In genomic region chr6:168137024-168137423, GRCh38 we compare ENCODE assay signal across 27 cellular contexts. TPM values are rescaled to one million over a fixed set of nuclear protein-coding genes. Genes with fewer than 3 reads are reported as not detected.
DNase-seq lines count a peak whose midpoint lies in the region; ATAC-seq and TF ChIP-seq lines count a peak whose summit lies in the region.
"Had no signal": no experiment of that assay in that cellular context is flagged by ENCODE, and none has a peak within 500 bp of the region (broad histone marks: within the 10 kb centered on the region; RNA-seq: fewer than 3 reads in every experiment).

No MANE protein-coding gene starts in this region.

- H2AFZ ChIP-seq in smooth muscle cell (ENCODE audit: low read depth), result no peak overlapping the region
- H2AFZ ChIP-seq: GM23338 had no signal

- no peak overlapping the region for H3K27ac ChIP-seq in right atrium auricular region
- no peak overlapping the region for H3K27ac ChIP-seq in colonic mucosa
- H3K27ac ChIP-seq in smooth muscle cell (ENCODE audit: low read depth), result no peak overlapping the region
- H3K27ac ChIP-seq: A549, SK-N-MC had no signal

- TF ChIP-seq CTCF in right atrium auricular region (IDR thresholded peaks at IDR 0.05) (no peak), colonic mucosa (IDR thresholded peaks at IDR 0.05) (no peak), type B pancreatic cell (conservative IDR thresholded peaks at IDR 0.05) (no peak), smooth muscle cell (IDR thresholded peaks at IDR 0.05; ENCODE audit: borderline replicate concordance, insufficient read depth, poor library complexity, severe bottlenecking) (no peak)

- no peak overlapping the region for H3K27ac Mint-ChIP-seq in type B pancreatic cell
- H3K27ac Mint-ChIP-seq: CD4-positive, alpha-beta memory T cell; GM23338; H9; HFFc6 had no signal

- 95% methylated on average over 9 of the region's 9 CpGs for WGBS in smooth muscle cell (ENCODE audit: low lambda C conversion rate)

- H3K79me2 ChIP-seq in smooth muscle cell (ENCODE audit: low read depth), result no peaks in the 10 kb centered on the region

- no peaks in the 10 kb centered on the region for H3K9me3 ChIP-seq in right atrium auricular region
- H3K9me3 ChIP-seq in colonic mucosa, result no peaks in the 10 kb centered on the region
- no peaks in the 10 kb centered on the region for H3K9me3 ChIP-seq in smooth muscle cell (replicated peaks; ENCODE audit: low read depth)
- H3K9me3 ChIP-seq: A549 had no signal

- no peaks in the 10 kb centered on the region for H3K36me3 Mint-ChIP-seq in type B pancreatic cell
- H3K36me3 Mint-ChIP-seq: CD4-positive, alpha-beta memory T cell had no signal

- H4K20me1 ChIP-seq in smooth muscle cell (ENCODE audit: low read depth), result no peaks in the 10 kb centered on the region

- DNase-seq in right atrium auricular region (ENCODE audit: low spot score) (peak; percentile 36), cardiac septum (ENCODE audit: low spot score) (no peak), colonic mucosa (peak; percentile 8), left lobe of liver (ENCODE audit: low spot score) (peak; percentile 8), type B pancreatic cell (ENCODE audit: extremely low spot score, unreplicated experiment) (peak; percentile 36), smooth muscle cell (lab: John Stamatoyannopoulos, UW; ENCODE audit: unreplicated experiment) (no peak)
- DNase-seq: C1 segment of cervical spinal cord; CD4-positive, alpha-beta memory T cell; COR-L47; DMS79; EL; GDM1; H9; HFFc6; NCI-H1048; NCI-H1417 treated with DMSO at 0.1 percent for 48 hours; NCI-H187; NCI-H2171 treated with DMSO at 0.1 percent for 48 hours; NCI-H345; NCI-H524; NCI-H748 treated with DMSO at 0.1 percent for 48 hours; SIG-M5 had no signal

- H3K36me3 ChIP-seq in right atrium auricular region (no peaks in the 10 kb centered on the region), colonic mucosa (no peaks in the 10 kb centered on the region), smooth muscle cell (ENCODE audit: low read depth) (no peaks in the 10 kb centered on the region)

- H3K4me1 ChIP-seq in right atrium auricular region (peaks cover 0 to 14% of the 10 kb centered on the region in 2 donors), colonic mucosa (no peaks in the 10 kb centered on the region), smooth muscle cell (ENCODE audit: low read depth) (peaks cover 15% of the 10 kb centered on the region)
- H3K4me1 ChIP-seq: A549 had no signal

- peaks cover 13% of the 10 kb centered on the region for H3K4me1 Mint-ChIP-seq in type B pancreatic cell (ENCODE audit: unreplicated experiment)
- H3K4me1 Mint-ChIP-seq: CD4-positive, alpha-beta memory T cell had no signal

- ATAC-seq in left lobe of liver, result no peak
- no peak for ATAC-seq in activated CD4-positive, CD25-positive, alpha-beta regulatory T cell treated with anti-CD3 and anti-CD28 coated beads, Interleukin-2, amount 50 U/mL, for 24 hours
- ATAC-seq: A549, GM12878, GM23338 had no signal

- intact Hi-C loops in cardiac septum (cut with DNase I), result no loop called here
- intact Hi-C loops in colonic mucosa (cut with DNase I), result no loop called here

- H3K27me3 Mint-ChIP-seq in type B pancreatic cell, result peaks cover 6% of the 10 kb centered on the region

- H3F3A ChIP-seq in smooth muscle cell (ENCODE audit: low read depth), result peaks cover 13% of the 10 kb centered on the region

- no peak overlapping the region for H3K4me3 Mint-ChIP-seq in type B pancreatic cell
- H3K4me3 Mint-ChIP-seq: CD4-positive, alpha-beta memory T cell; GM23338; H9; HFFc6 had no signal

- H3K4me2 ChIP-seq in smooth muscle cell, result no peak overlapping the region
- H3K4me2 ChIP-seq: A549, GM23338 had no signal

- no peak overlapping the region for H3K4me3 ChIP-seq in right atrium auricular region
- H3K4me3 ChIP-seq in colonic mucosa, result no peak overlapping the region
- H3K4me3 ChIP-seq in smooth muscle cell, result no peak overlapping the region
- H3K4me3 ChIP-seq: A549, GM12878, GM23338, SK-N-MC had no signal

- peaks cover 5% of the 10 kb centered on the region for H3K9me3 Mint-ChIP-seq in type B pancreatic cell
- H3K9me3 Mint-ChIP-seq: GM23338, H9 had no signal

- H3K9ac ChIP-seq in colonic mucosa (ENCODE audit: low read depth in 2 of 2, low read length in 2 of 2) (no peak overlapping the region), smooth muscle cell (ENCODE audit: low read depth) (no peak overlapping the region)

- H3K27me3 ChIP-seq in right atrium auricular region, result no peaks in the 10 kb centered on the region
- H3K27me3 ChIP-seq in colonic mucosa, result no peaks in the 10 kb centered on the region
- H3K27me3 ChIP-seq in smooth muscle cell (ENCODE audit: low read depth), result no peaks in the 10 kb centered on the region

RNA-seq across cellular contexts. Expression of gene FRMD1, which starts 58.0 kb away (rescaled TPM):
- total RNA-seq in right atrium auricular region (under 1 TPM in 1 of 2 donors, not detected in 1; 0.08 TPM), cardiac septum (not detected), colonic mucosa (10 to 100 TPM in 1 of 2 donors, 1 to 10 TPM in 1; 2.3 to 21.0 TPM), left lobe of liver (0.10 TPM), type B pancreatic cell (ENCODE audit: low replicate concordance) (0.17 and 0.33 TPM in 2 replicates), smooth muscle cell (not detected in 2 replicates)
- not detected in 2 replicates for polyA plus RNA-seq in smooth muscle cell
- total RNA-seq: CD4-positive, alpha-beta memory T cell; GM12878; H9; HFFc6 had no signal
- polyA plus RNA-seq: A549; CD4-positive, alpha-beta memory T cell; GM12878 had no signal

Comparison
In these comparisons a context has a peak if more than half of its experiments do, and no peak if none do; other contexts are left out.
1. DNase-seq: peak in right atrium auricular region (single experiment), colonic mucosa (single experiment), left lobe of liver (single experiment) and type B pancreatic cell (single experiment); none in cardiac septum (single experiment) and smooth muscle cell (single experiment).